In the genomic region with DNA sequence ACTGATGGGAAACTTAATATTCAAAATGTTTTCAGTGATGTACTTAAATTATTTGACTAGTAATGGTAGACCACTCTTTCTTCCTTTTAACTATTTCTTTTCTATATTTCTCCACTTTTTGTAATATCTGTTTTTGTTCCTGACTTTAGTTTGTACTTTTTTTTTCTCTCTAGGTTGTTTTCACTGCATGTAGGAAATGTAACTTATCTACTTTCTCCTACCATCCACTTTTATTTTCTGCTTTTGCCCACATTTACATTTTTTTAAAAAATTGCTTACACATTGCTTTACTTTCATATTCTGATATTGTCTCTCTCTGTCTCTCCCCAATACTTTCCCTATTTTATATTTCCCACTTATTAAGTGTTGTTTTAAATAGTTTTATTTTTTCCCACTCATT, we compare ENCODE assay signal across 21 cellular contexts.
"Had no signal": no experiment of that assay in that cellular context is flagged by ENCODE, and none has a peak within 500 bp of the region (broad histone marks: within the 10 kb centered on the region; RNA-seq: fewer than 3 reads in every experiment).

No MANE protein-coding gene starts in this region.

- H3K27ac ChIP-seq: KMS-11 had no signal

- H3K4me3 Mint-ChIP-seq: activated B cell treated with CpG ODN at 0.5 μM for 24 hours; activated CD4-positive, alpha-beta memory T cell treated with anti-CD3 and anti-CD28 coated beads, Interleukin-2, amount 10 ng/mL, durations not matched to agents 7 days and 5 days; T-helper 1 cell treated with Interleukin-12 subunit alpha and Interleukin-12 subunit beta and Interleukin-4 antibody, amounts not matched to agents 30 μg/mL and 1 μg/mL, for 36 hours had no signal

- DNase-seq: activated B cell treated with CpG ODN at 0.5 μM for 24 hours; activated CD4-positive, alpha-beta memory T cell treated with anti-CD3 and anti-CD28 coated beads, Interleukin-2, amount 10 ng/mL, durations not matched to agents 7 days and 5 days; activated CD4-positive, alpha-beta T cell treated with anti-CD3 and anti-CD28 coated beads for 1 hour; activated CD4-positive, alpha-beta T cell treated with anti-CD3 and anti-CD28 coated beads, Interleukin-2, amount 50 U/mL, for 1 hour; activated T-cell treated with anti-CD3 and anti-CD28 coated beads for 4 hours; aorta; central memory CD4-positive, alpha-beta T cell; NCI-H1105 treated with DMSO at 0.1 percent for 48 hours; NCI-H1436 treated with DMSO at 0.1 percent for 48 hours; NCI-H187; NCI-H2081; NCI-H510A treated with DMSO at 0.1 percent for 48 hours; NCI-H69; NK-92 treated with Interleukin-12 subunit alpha and Interleukin-12 subunit beta, amount 100 ng/mL, for 24 hours; RPMI8226; T-helper 9 cell had no signal

- H3K27me3 Mint-ChIP-seq: activated B cell treated with CpG ODN at 0.5 μM for 24 hours; activated CD4-positive, alpha-beta memory T cell treated with anti-CD3 and anti-CD28 coated beads, Interleukin-2, amount 10 ng/mL, durations not matched to agents 7 days and 5 days had no signal

- ATAC-seq: activated naive CD4-positive, alpha-beta T cell treated with anti-CD3 and anti-CD28 coated beads, Interleukin-2, amount 50 U/mL, for 72 hours; Panc1; Right ventricle myocardium inferior had no signal

- H3K36me3 Mint-ChIP-seq: activated naive CD4-positive, alpha-beta T cell treated with anti-CD3 and anti-CD28 coated beads, Interleukin-2, amount 50 U/mL, for 72 hours had no signal

- H3K9ac ChIP-seq: KMS-11 had no signal

- H3K9me3 Mint-ChIP-seq: activated B cell treated with CpG ODN at 0.5 μM for 24 hours; activated CD4-positive, alpha-beta memory T cell treated with anti-CD3 and anti-CD28 coated beads, Interleukin-2, amount 10 ng/mL, durations not matched to agents 7 days and 5 days; activated naive CD4-positive, alpha-beta T cell treated with anti-CD3 and anti-CD28 coated beads, Interleukin-2, amount 50 U/mL, for 72 hours; T-helper 1 cell treated with Interleukin-12 subunit alpha and Interleukin-12 subunit beta and Interleukin-4 antibody, amounts not matched to agents 30 μg/mL and 1 μg/mL, for 36 hours had no signal

- H3K27ac Mint-ChIP-seq: activated B cell treated with CpG ODN at 0.5 μM for 24 hours; activated CD4-positive, alpha-beta memory T cell treated with anti-CD3 and anti-CD28 coated beads, Interleukin-2, amount 10 ng/mL, durations not matched to agents 7 days and 5 days; T-helper 1 cell treated with Interleukin-12 subunit alpha and Interleukin-12 subunit beta and Interleukin-4 antibody, amounts not matched to agents 30 μg/mL and 1 μg/mL, for 36 hours had no signal
